Comparison of ENCODE assay signal across 14 cellular contexts in genomic region chr5:1643651-1644392, GRCh38.
DNase-seq lines count a peak whose midpoint lies in the region; ATAC-seq and TF ChIP-seq lines count a peak whose summit lies in the region.
"Had no signal": no experiment of that assay in that cellular context is flagged by ENCODE, and none has a peak within 500 bp of the region (broad histone marks: within the 10 kb centered on the region; RNA-seq: fewer than 3 reads in every experiment).

No MANE protein-coding gene starts in this region.

- peaks cover 18 to 24% of the 10 kb centered on the region in 2 donors for H3K27me3 Mint-ChIP-seq in CD4-positive, alpha-beta memory T cell

- ATAC-seq in GM21423 (IDR thresholded peaks at IDR 0.05; ENCODE audit: unreplicated experiment): no peak
- ATAC-seq: right lobe of liver had no signal

- no peak overlapping the region for H3K27ac Mint-ChIP-seq in CD4-positive, alpha-beta memory T cell

- peaks cover 6 to 21% (median 12%) of the 10 kb centered on the region in 4 donors for H3K4me1 Mint-ChIP-seq in CD4-positive, alpha-beta memory T cell

- intact Hi-C loops in CD4-positive, alpha-beta memory T cell (cut with micrococcal nuclease): loop anchor here (10.0 kb wide), 1 partner anchor 639 kb away; the partner anchor contains the start of gene NKD2

- POLR2A ChIA-PET in CD4-positive, alpha-beta memory T cell (lab: Charles Lee; ENCODE audit: partially characterized antibody): interaction anchor here (1.6 kb wide), 1 partner anchor 258 kb away, joined by 13 read pairs; no protein-coding TSS in a partner anchor

- H3K27me3 ChIP-seq in CD4-positive, alpha-beta memory T cell (ENCODE audit: insufficient read depth, low read length): peaks cover 24% of the 10 kb centered on the region

- CTCF ChIA-PET in CD4-positive, alpha-beta memory T cell (lab: Charles Lee; ENCODE audit: partially characterized antibody): interaction anchor here (0.7 to 4.3 kb wide), 16 partner anchors 10 to 520 kb away, joined by 3 to 57 read pairs (median 6); no protein-coding TSS in a partner anchor

- H3K36me3 Mint-ChIP-seq in CD4-positive, alpha-beta memory T cell: no peaks in the 10 kb centered on the region
- H3K36me3 Mint-ChIP-seq: CD14-positive monocyte had no signal

- H3K36me3 ChIP-seq in CD4-positive, alpha-beta memory T cell (ENCODE audit: insufficient read depth, low read length): no peaks in the 10 kb centered on the region
- H3K36me3 ChIP-seq: right lobe of liver, uterus had no signal

- no peak overlapping the region for H3K4me3 ChIP-seq in CD4-positive, alpha-beta memory T cell (ENCODE audit: low read length in 2 of 2)
- H3K4me3 ChIP-seq: right lobe of liver, uterus had no signal

- H3K9me3 ChIP-seq in CD4-positive, alpha-beta memory T cell (ENCODE audit: control insufficient read depth in 1 of 2, low read length in 2 of 2): no peaks in the 10 kb centered on the region
- H3K9me3 ChIP-seq: right lobe of liver, uterus had no signal

- H3K9me3 Mint-ChIP-seq in CD4-positive, alpha-beta memory T cell: no peaks in the 10 kb centered on the region
- H3K9me3 Mint-ChIP-seq: neural crest cell had no signal

- no peak for DNase-seq in CD4-positive, alpha-beta memory T cell
- DNase-seq in GM20000 (ENCODE audit: low spot score): peak; percentile 14
- DNase-seq in amniotic epithelial cell (ENCODE audit: low read depth): peak; percentile 3
- peak; percentile 8 for DNase-seq in iris pigment epithelial cell (ENCODE audit: low read depth)
- DNase-seq in CD1c-positive myeloid dendritic cell (ENCODE audit: extremely low spot score): no peak
- no peak for DNase-seq in NCI-H146 treated with DMSO at 0.1 percent for 48 hours (lab: John Stamatoyannopoulos, UW; ENCODE audit: unreplicated experiment)
- DNase-seq: HCEC 1CT; NCI-H226; stimulated activated CD4-positive, alpha-beta T cell treated with anti-CD3 and anti-CD28 coated beads, Interleukin-4, amount 100 ng/mL, for 24 hours; uterus had no signal

- peaks cover 6% of the 10 kb centered on the region for H3K4me1 ChIP-seq in CD4-positive, alpha-beta memory T cell (ENCODE audit: insufficient read depth, low read length)
- H3K4me1 ChIP-seq: right lobe of liver, uterus had no signal

- no peak overlapping the region for H3K27ac ChIP-seq in CD4-positive, alpha-beta memory T cell (ENCODE audit: low read depth, low read length)
- H3K27ac ChIP-seq: right lobe of liver, uterus had no signal

- peak overlapping the region in 5 of 8 donors; percentile 14 to 57 (median 23) for H3K4me3 Mint-ChIP-seq in CD4-positive, alpha-beta memory T cell
- H3K4me3 Mint-ChIP-seq: neural crest cell had no signal

- no peak for TF ChIP-seq CTCF in GM20000 (IDR thresholded peaks at IDR 0.05; ENCODE audit: extremely low read depth, missing control alignments)

Comparison
In these comparisons a context has a peak if more than half of its experiments do, and no peak if none do; other contexts are left out.
1. DNase-seq: peak in GM20000 (single experiment), amniotic epithelial cell (single experiment) and iris pigment epithelial cell (single experiment); none in CD4-positive, alpha-beta memory T cell (0 of 5), CD1c-positive myeloid dendritic cell (single experiment) and NCI-H146 treated with DMSO at 0.1 percent for 48 hours (single experiment).